8 cellular contexts compared by ENCODE assay signal in the genomic region with DNA sequence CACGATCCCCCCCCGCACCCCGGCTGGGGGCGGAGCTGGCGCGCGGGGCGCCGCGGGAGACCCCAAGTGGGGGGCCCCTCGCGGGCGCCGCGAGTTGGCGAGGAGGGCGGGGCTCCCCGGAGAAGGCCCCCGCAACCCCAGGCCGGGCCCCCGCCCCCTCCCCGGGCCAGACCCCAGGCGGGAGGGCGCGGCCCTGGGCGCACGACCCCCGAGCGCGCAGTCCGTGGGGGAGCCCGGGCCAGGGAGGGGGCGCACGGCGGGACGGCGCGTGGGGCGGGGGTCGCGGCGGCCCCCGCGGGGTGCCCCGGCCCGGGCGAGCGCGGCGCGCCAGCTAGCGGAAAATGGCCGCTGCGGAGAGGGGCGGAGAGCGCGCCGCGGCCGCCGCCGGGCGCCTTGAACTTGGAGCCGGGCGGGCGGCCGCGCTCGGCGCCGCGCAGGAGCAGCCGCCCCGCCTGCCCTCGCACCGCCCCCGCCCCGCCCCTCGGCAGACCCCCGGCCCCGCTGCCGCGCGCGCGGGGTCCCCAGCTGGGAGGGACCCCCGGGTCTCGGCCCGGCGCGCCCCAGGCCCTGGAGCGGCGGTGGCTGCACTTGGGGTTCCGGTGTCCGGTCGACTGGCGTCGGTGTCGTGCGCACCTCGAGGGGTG. TPM values are rescaled to one million over a fixed set of nuclear protein-coding genes. Genes with fewer than 3 reads are reported as not detected.
DNase-seq lines count a peak whose midpoint lies in the region; ATAC-seq and TF ChIP-seq lines count a peak whose summit lies in the region.

No MANE protein-coding gene starts in this region.

- peaks cover 0 to 3% (median 0%) of the 10 kb centered on the region in 3 donors for H3K9me3 ChIP-seq in gastroesophageal sphincter

- peak; percentile 23 for ATAC-seq in HG03432 (IDR thresholded peaks at IDR 0.05; ENCODE audit: unreplicated experiment)
- no peak for ATAC-seq in gastroesophageal sphincter
- no peak for ATAC-seq in GM19467 (IDR thresholded peaks at IDR 0.05; ENCODE audit: unreplicated experiment)

- H3K4me3 ChIP-seq in GM06990 (replicated peaks; ENCODE audit: low read depth, low read length) (peak overlapping the region; percentile 84), gastroesophageal sphincter (peak overlapping the region; percentile 99), retinal pigment epithelial cell (ENCODE audit: low read length) (peak overlapping the region; percentile 64)

- H3K36me3 ChIP-seq in GM06990 (ENCODE audit: control insufficient read depth, insufficient read depth, low read length) (no peaks in the 10 kb centered on the region), gastroesophageal sphincter (no peaks in the 10 kb centered on the region)

- DNase-seq in GM06990 (ENCODE audit: extremely low read depth, insufficient read length) (peak; percentile 57), retinal pigment epithelial cell (ENCODE audit: low read depth) (no peak), inferior parietal cortex (ENCODE audit: extremely low spot score) (no peak), HK-2 (ENCODE audit: unreplicated experiment) (no peak)
- peak; percentile 58 for DNase-seq in activated T-cell treated with anti-CD3 and anti-CD28 coated beads, Interleukin-2, amount 50 U/mL, for 1 hour

- WGBS in gastroesophageal sphincter (ENCODE audit: low coverage in 1 of 2), 2 donors = no CpG with 5 or more reads among the region's 101 CpGs

- TF ChIP-seq EP300 in gastroesophageal sphincter (IDR thresholded peaks at IDR 0.05) = no peak

- peak overlapping the region; percentile 100 for H3K27ac ChIP-seq in gastroesophageal sphincter

- H3K27me3 ChIP-seq in GM06990 (replicated peaks; ENCODE audit: control insufficient read depth, insufficient read depth, low read length) (no peaks in the 10 kb centered on the region), gastroesophageal sphincter (no peaks in the 10 kb centered on the region)

- no peak for TF ChIP-seq POLR2A in gastroesophageal sphincter (IDR thresholded peaks at IDR 0.05)

- peaks cover 0 to 62% (median 19%) of the 10 kb centered on the region in 3 donors for H3K4me1 ChIP-seq in gastroesophageal sphincter

- TF ChIP-seq CTCF in GM06990 (IDR thresholded peaks at IDR 0.05; ENCODE audit: insufficient read depth, low read length, poor library complexity, severe bottlenecking) = no peak
- TF ChIP-seq CTCF in gastroesophageal sphincter (IDR thresholded peaks at IDR 0.05) = no peak
- no peak for TF ChIP-seq CTCF in retinal pigment epithelial cell (conservative IDR thresholded peaks at IDR 0.05; ENCODE audit: low read depth, low read length)

RNA-seq across cellular contexts. Expression of gene NFIC, which starts 6.4 kb away (rescaled TPM):
- total RNA-seq in gastroesophageal sphincter = 100 to 1,000 TPM; 125 to 285 (median 155) TPM

Comparison
In these comparisons a context has a peak if more than half of its experiments do, and no peak if none do; other contexts are left out.
1. DNase-seq: peak in GM06990 (single experiment) and activated T-cell treated with anti-CD3 and anti-CD28 coated beads, Interleukin-2, amount 50 U/mL, for 1 hour (single experiment); none in retinal pigment epithelial cell (single experiment), inferior parietal cortex (single experiment) and HK-2 (single experiment).
2. Peak in every context shown above with its lines, with median percentiles within 50 percentile points of each other: H3K4me3 ChIP-seq.